Comparison of ENCODE assay signal across 9 cellular contexts in the genomic region with DNA sequence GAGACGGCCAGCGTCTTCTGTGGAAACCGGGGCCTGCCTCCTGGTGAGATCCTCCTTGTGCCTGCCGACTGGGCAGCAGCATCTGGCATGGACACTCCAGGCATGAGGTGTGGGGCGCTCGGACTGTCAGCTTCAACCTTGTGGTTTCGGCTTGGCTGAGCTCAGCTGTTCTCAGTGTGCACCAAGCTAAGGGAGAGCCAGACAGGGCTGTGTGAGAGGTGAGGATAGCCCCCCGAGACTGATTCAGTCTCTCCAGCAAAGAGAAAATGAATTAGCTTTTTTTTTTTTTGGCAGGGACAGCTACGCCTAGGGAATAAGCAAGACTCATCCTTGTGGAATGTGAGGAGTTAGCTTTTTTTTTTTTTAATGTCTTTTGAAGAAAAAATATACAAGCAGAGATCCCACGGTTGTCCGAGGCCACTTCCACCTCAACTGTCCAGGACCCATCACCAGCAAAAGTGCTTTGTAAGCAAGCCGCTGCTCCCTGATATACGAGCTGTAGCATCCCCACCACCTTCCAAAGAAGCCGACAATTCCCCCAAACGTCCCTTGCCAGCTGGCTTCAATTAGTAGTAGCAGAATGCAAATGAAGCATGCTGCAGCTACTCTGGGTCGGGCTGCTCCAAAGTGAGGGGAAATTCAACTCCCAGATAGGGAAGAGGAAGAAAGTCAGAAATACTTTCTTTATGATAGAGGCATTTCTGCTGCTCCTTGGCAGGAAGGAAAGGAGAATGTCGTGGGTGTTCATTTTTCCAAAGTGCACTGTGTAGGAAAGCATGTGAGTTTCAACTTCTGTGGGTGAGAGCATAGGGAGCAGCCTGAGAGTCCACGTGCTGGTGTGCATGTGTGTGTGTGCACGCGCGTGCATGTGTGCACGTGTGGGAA. TPM values are rescaled to one million over a fixed set of nuclear protein-coding genes. Genes with fewer than 3 reads are reported as not detected.
A peak's percentile ranks its signal among the peaks of the same experiment; 100 is the strongest.
DNase-seq lines count a peak whose midpoint lies in the region; ATAC-seq and TF ChIP-seq lines count a peak whose summit lies in the region.
"Had no signal": no experiment of that assay in that cellular context is flagged by ENCODE, and none has a peak within 500 bp of the region (broad histone marks: within the 10 kb centered on the region; RNA-seq: fewer than 3 reads in every experiment).

No MANE protein-coding gene starts in this region.

- DNase-seq in H9 (no peak), amniotic stem cell (lab: John Stamatoyannopoulos, UW) (peak; percentile 48), right cardiac atrium (no peak), C1 segment of cervical spinal cord (lab: John Stamatoyannopoulos, UW) (no peak), cortex of kidney (lab: John Stamatoyannopoulos, UW) (no peak)
- no peak for DNase-seq in stimulated activated CD4-positive, alpha-beta T cell treated with anti-CD3 and anti-CD28 coated beads, Interleukin-4, amount 100 ng/mL, for 4 hours

- no peak overlapping the region for H2AK5ac ChIP-seq in H9 (ENCODE audit: insufficient read length, low read length)

- peaks cover 25% of the 10 kb centered on the region for H3K27me3 Mint-ChIP-seq in H9 (ENCODE audit: low read depth)

- no peak overlapping the region for H3K56ac ChIP-seq in H9 (ENCODE audit: insufficient read length, low read depth, low read length)

- H4K91ac ChIP-seq in H9 (ENCODE audit: insufficient read length, low read depth, low read length): no peak overlapping the region

- peaks cover 8 to 9% of the 10 kb centered on the region in 2 experiments for H3K9me3 Mint-ChIP-seq in H9

- no peak overlapping the region; a peak in 1 of 7 replicates for H3K27ac Mint-ChIP-seq in H9

- no peak overlapping the region for H3K23ac ChIP-seq in H9 (ENCODE audit: insufficient read length, low read depth, low read length)

- H4K20me1 ChIP-seq in H9 (ENCODE audit: control insufficient read depth, insufficient read depth, insufficient read length): no peaks in the 10 kb centered on the region

- H3K9me3 ChIP-seq in H9 (ENCODE audit: control insufficient read depth, low read depth, low read length): no peaks in the 10 kb centered on the region
- H3K9me3 ChIP-seq in right cardiac atrium (ENCODE audit: control insufficient read depth, low read length): no peaks in the 10 kb centered on the region
- no peaks in the 10 kb centered on the region for H3K9me3 ChIP-seq in stomach smooth muscle (ENCODE audit: control insufficient read depth in 2 of 2, low read length in 2 of 2)

- no peaks in the 10 kb centered on the region for H3K23me2 ChIP-seq in H9 (ENCODE audit: insufficient read length, low read depth, low read length, poor library complexity, severe bottlenecking)

- peak overlapping the region in 1 of 2 experiments; percentile 26; a peak in 1 of 5 replicates for H3K4me3 Mint-ChIP-seq in H9

- no peaks in the 10 kb centered on the region for H3K79me2 ChIP-seq in H9 (ENCODE audit: insufficient read depth, low read length)

- H2AFZ ChIP-seq in H9 (ENCODE audit: low read length): no peak overlapping the region

- peak overlapping the region; percentile 43; the same call in 1 of the 2 replicates for H3K14ac ChIP-seq in H9 (ENCODE audit: insufficient read depth, low read length)

- H3K27ac ChIP-seq in H9 (ENCODE audit: insufficient read length, low read depth, low read length) (no peak overlapping the region), right cardiac atrium (ENCODE audit: low read length) (no peak overlapping the region), stomach smooth muscle (ENCODE audit: low read length) (no peak overlapping the region)

- H3K4me2 ChIP-seq in H9 (ENCODE audit: insufficient read depth, insufficient read length, low read length): no peak overlapping the region

- H3K4me1 ChIP-seq in H9 (ENCODE audit: insufficient read depth, low read length) (peaks cover 5% of the 10 kb centered on the region), right cardiac atrium (ENCODE audit: control insufficient read depth, insufficient read depth, low read length) (peaks cover 2% of the 10 kb centered on the region), stomach smooth muscle (ENCODE audit: control insufficient read depth, insufficient read depth, low read length) (peaks cover 11% of the 10 kb centered on the region)

- ATAC-seq in right cardiac atrium (peak; percentile 50 to 60), HG03039 (IDR thresholded peaks at IDR 0.05; ENCODE audit: unreplicated experiment) (no peak)

- H3K4me1 Mint-ChIP-seq in H9: peaks cover 34 to 40% of the 10 kb centered on the region in 2 experiments

- no peak overlapping the region for H4K8ac ChIP-seq in H9 (replicated peaks; ENCODE audit: insufficient read length, low read depth, low read length)

- no peaks in the 10 kb centered on the region for H3K27me3 ChIP-seq in H9 (ENCODE audit: insufficient read depth, low read length)
- no peaks in the 10 kb centered on the region for H3K27me3 ChIP-seq in right cardiac atrium (ENCODE audit: control insufficient read depth, insufficient read depth)
- H3K27me3 ChIP-seq in stomach smooth muscle (ENCODE audit: control insufficient read depth in 1 of 2, insufficient read depth in 2 of 2, low read length in 2 of 2): peaks cover 0 to 3% of the 10 kb centered on the region in 2 donors

- no peak overlapping the region for H3K4ac ChIP-seq in H9 (ENCODE audit: low read depth, low read length)

- peaks cover 0 to 9% (median 3%) of the 10 kb centered on the region in 3 experiments; a peak in 4 of 7 replicates for H3K36me3 Mint-ChIP-seq in H9 (ENCODE audit: insufficient read depth in 1 of 3, low read depth in 3 of 3)

- intact Hi-C loops in right cardiac atrium (cut with DNase I): no loop called here

- H3K18ac ChIP-seq in H9 (ENCODE audit: insufficient read length, low read depth, low read length): peak overlapping the region; percentile 21

- no peaks in the 10 kb centered on the region for H3K79me1 ChIP-seq in H9 (ENCODE audit: insufficient read depth, low read depth, low read length, poor library complexity, severe bottlenecking)

- no peak overlapping the region for H2BK12ac ChIP-seq in H9 (ENCODE audit: insufficient read length, low read depth, low read length)

- no peak overlapping the region for H2BK20ac ChIP-seq in H9 (ENCODE audit: low read depth, low read length, poor library complexity, severe bottlenecking)

- H4K5ac ChIP-seq in H9 (ENCODE audit: insufficient read length, low read depth, low read length): no peak overlapping the region

- H3K4me3 ChIP-seq in right cardiac atrium (ENCODE audit: low read length) (no peak overlapping the region), stomach smooth muscle (ENCODE audit: low read length in 2 of 2) (peak overlapping the region; percentile 18 to 54)

- no CpG with 5 or more reads among the region's 22 CpGs for WGBS in H9 (ENCODE audit: extremely low coverage, insufficient read length, low lambda C conversion rate)
- WGBS in right cardiac atrium: 36% methylated on average over 22 of the region's 22 CpGs

- no peak overlapping the region for H3K9ac ChIP-seq in H9 (ENCODE audit: extremely low read depth, insufficient read length, low read length)
- H3K9ac ChIP-seq in stomach smooth muscle (ENCODE audit: low read length in 2 of 2): peak overlapping the region in 1 of 2 donors; percentile 29

- H2BK5ac ChIP-seq in H9 (ENCODE audit: insufficient read length, low read length): no peak overlapping the region

- no peaks in the 10 kb centered on the region for H3K36me3 ChIP-seq in stomach smooth muscle (ENCODE audit: control insufficient read depth in 2 of 2, insufficient read depth in 2 of 2, low read length in 2 of 2)

- H2BK120ac ChIP-seq in H9 (ENCODE audit: low read depth, low read length, poor library complexity, severe bottlenecking): no peak overlapping the region

- TF ChIP-seq CTCF in H9 (conservative IDR thresholded peaks at IDR 0.05): no peak

- H2BK15ac ChIP-seq in H9 (ENCODE audit: low read depth, low read length): no peak overlapping the region

- H3T11ph ChIP-seq in H9 (ENCODE audit: low read length): no peak overlapping the region

RNA-seq across cellular contexts. Expression of a gene that starts 9.8 kb away (rescaled TPM):
- total RNA-seq in H9 (2021): 176 and 184 TPM in 2 replicates
- 1 to 10 TPM in 3 of 4 donors, under 1 TPM in 1; 0.74 to 2.9 (median 1.8) TPM for total RNA-seq in right cardiac atrium
- 4.3 TPM for polyA plus RNA-seq in right cardiac atrium
- total RNA-seq: pulmonary artery endothelial cell had no signal

RNA-seq across cellular contexts. Expression of a gene that starts 51.2 kb away (rescaled TPM):
- 5.7 and 7.6 TPM in 2 replicates for total RNA-seq in H9 (2021)
- total RNA-seq in right cardiac atrium: 10 to 100 TPM; 57.3 to 98.4 (median 95.7) TPM
- polyA plus RNA-seq in right cardiac atrium: 57.1 TPM

Comparison
In these comparisons a context has a peak if more than half of its experiments do, and no peak if none do; other contexts are left out.
1. RNA of a gene that starts 9.8 kb away (total RNA-seq): 176 to 184 TPM in H9; 0.74 to 2.9 TPM in right cardiac atrium; every median in the first group is over 10 times any median in the second.